Comparison of ENCODE assay signal across 1 cellular context in the genomic region with DNA sequence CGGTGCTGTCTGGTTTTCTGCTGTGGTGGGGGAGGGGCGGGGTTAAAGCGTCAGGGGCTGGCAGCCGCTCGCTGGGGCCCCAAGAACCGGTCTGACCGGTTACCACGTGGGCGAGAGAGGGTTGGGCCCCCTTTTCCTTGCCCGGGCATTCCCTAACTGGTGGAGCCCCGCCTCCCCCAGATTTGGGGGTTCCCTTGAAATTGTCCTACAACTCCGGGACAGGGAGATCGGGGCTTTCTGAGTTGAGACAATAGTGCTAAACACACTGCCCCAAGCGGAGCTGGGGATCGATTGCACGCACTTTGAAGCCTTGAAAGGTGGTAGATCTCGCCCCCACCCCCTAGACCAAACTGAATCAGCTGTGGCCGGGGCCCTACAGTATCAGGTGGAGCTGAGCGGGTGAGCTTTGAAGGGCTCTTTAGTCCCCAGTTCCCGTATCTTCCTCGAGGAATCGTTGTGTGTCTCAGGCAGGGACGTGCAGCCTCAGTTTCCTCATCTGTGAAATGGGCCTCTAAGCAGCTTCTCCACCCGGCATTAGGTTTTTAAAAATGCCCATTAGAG.
TF ChIP-seq lines count a peak whose summit lies in the region.

No MANE protein-coding gene starts in this region.

TF ChIP-seq in SK-N-SH, 30 proteins besides CTCF, POLR2A, EP300 and RAD21:
- TF ChIP-seq EZH2phosphoT487 (IDR thresholded peaks at IDR 0.05; ENCODE audit: borderline replicate concordance, low read depth) (no peak), FOXJ3 (CRISPR knock-in tag; IDR thresholded peaks at IDR 0.05) (no peak), SIN3A (IDR thresholded peaks at IDR 0.05; ENCODE audit: borderline replicate concordance, low read depth, low read length) (no peak), TEAD4 (IDR thresholded peaks at IDR 0.05; ENCODE audit: borderline replicate concordance, insufficient read depth) (no peak), JUND (IDR thresholded peaks at IDR 0.05) (no peak; the same call in 1 of the 2 replicates), FOSL2 (IDR thresholded peaks at IDR 0.05; ENCODE audit: borderline replicate concordance, low read depth) (0 out of 2 replicates have a peak, but pooled peaks have one; percentile 4), RFX5 (IDR thresholded peaks at IDR 0.05; ENCODE audit: low read length) (no peak), YY1 (IDR thresholded peaks at IDR 0.05; ENCODE audit: low read depth) (no peak), TCF12 (IDR thresholded peaks at IDR 0.05) (no peak), NFIC (IDR thresholded peaks at IDR 0.05; ENCODE audit: borderline replicate concordance) (no peak), SMC3 (IDR thresholded peaks at IDR 0.05; ENCODE audit: low read depth, low read length) (no peak), NRF1 (IDR thresholded peaks at IDR 0.05; ENCODE audit: low read depth, low read length) (no peak), MEF2A (IDR thresholded peaks at IDR 0.05; ENCODE audit: borderline replicate concordance, low read depth) (no peak), TAF1 (IDR thresholded peaks at IDR 0.05; ENCODE audit: borderline replicate concordance, low read depth, low read length) (no peak), GATA2 (CRISPR knock-in tag; IDR thresholded peaks at IDR 0.05) (no peak), MXI1 (IDR thresholded peaks at IDR 0.05; ENCODE audit: low read depth, low read length) (peak; percentile 14; the same call in 1 of the 2 replicates), RXRA (IDR thresholded peaks at IDR 0.05; ENCODE audit: borderline replicate concordance, low read depth) (no peak), FOXM1 (IDR thresholded peaks at IDR 0.05; ENCODE audit: low read depth) (no peak), POLR2AphosphoS5 (IDR thresholded peaks at IDR 0.05; ENCODE audit: low read depth, low read length) (0 out of 2 replicates have a peak, but pooled peaks have one; percentile 34), GABPA (IDR thresholded peaks at IDR 0.05; ENCODE audit: low read depth) (no peak), CHD2 (IDR thresholded peaks at IDR 0.05; ENCODE audit: low read length, partially characterized antibody) (no peak), RCOR1 (IDR thresholded peaks at IDR 0.05; ENCODE audit: low read length) (no peak), ELF1 (IDR thresholded peaks at IDR 0.05) (0 out of 2 replicates have a peak, but pooled peaks have one; percentile 14)
- TF ChIP-seq, protein P1, sequence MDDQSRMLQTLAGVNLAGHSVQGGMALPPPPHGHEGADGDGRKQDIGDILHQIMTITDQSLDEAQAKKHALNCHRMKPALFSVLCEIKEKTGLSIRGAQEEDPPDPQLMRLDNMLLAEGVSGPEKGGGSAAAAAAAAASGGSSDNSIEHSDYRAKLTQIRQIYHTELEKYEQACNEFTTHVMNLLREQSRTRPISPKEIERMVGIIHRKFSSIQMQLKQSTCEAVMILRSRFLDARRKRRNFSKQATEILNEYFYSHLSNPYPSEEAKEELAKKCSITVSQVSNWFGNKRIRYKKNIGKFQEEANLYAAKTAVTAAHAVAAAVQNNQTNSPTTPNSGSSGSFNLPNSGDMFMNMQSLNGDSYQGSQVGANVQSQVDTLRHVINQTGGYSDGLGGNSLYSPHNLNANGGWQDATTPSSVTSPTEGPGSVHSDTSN (IDR thresholded peaks at IDR 0.05): no peak; the same call in 1 of the 2 replicates
- TF ChIP-seq, protein P2, sequence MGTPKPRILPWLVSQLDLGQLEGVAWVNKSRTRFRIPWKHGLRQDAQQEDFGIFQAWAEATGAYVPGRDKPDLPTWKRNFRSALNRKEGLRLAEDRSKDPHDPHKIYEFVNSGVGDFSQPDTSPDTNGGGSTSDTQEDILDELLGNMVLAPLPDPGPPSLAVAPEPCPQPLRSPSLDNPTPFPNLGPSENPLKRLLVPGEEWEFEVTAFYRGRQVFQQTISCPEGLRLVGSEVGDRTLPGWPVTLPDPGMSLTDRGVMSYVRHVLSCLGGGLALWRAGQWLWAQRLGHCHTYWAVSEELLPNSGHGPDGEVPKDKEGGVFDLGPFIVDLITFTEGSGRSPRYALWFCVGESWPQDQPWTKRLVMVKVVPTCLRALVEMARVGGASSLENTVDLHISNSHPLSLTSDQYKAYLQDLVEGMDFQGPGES (IDR thresholded peaks at IDR 0.05; ENCODE audit: low read depth, low read length): no peak
- TF ChIP-seq, protein P3, sequence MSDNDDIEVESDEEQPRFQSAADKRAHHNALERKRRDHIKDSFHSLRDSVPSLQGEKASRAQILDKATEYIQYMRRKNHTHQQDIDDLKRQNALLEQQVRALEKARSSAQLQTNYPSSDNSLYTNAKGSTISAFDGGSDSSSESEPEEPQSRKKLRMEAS (IDR thresholded peaks at IDR 0.05; ENCODE audit: low read depth): 0 out of 2 replicates have a peak, but pooled peaks have one; percentile 12
- TF ChIP-seq, protein P4, sequence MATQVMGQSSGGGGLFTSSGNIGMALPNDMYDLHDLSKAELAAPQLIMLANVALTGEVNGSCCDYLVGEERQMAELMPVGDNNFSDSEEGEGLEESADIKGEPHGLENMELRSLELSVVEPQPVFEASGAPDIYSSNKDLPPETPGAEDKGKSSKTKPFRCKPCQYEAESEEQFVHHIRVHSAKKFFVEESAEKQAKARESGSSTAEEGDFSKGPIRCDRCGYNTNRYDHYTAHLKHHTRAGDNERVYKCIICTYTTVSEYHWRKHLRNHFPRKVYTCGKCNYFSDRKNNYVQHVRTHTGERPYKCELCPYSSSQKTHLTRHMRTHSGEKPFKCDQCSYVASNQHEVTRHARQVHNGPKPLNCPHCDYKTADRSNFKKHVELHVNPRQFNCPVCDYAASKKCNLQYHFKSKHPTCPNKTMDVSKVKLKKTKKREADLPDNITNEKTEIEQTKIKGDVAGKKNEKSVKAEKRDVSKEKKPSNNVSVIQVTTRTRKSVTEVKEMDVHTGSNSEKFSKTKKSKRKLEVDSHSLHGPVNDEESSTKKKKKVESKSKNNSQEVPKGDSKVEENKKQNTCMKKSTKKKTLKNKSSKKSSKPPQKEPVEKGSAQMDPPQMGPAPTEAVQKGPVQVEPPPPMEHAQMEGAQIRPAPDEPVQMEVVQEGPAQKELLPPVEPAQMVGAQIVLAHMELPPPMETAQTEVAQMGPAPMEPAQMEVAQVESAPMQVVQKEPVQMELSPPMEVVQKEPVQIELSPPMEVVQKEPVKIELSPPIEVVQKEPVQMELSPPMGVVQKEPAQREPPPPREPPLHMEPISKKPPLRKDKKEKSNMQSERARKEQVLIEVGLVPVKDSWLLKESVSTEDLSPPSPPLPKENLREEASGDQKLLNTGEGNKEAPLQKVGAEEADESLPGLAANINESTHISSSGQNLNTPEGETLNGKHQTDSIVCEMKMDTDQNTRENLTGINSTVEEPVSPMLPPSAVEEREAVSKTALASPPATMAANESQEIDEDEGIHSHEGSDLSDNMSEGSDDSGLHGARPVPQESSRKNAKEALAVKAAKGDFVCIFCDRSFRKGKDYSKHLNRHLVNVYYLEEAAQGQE (IDR thresholded peaks at IDR 0.05; ENCODE audit: low read depth, low read length): no peak
- TF ChIP-seq, protein P5, sequence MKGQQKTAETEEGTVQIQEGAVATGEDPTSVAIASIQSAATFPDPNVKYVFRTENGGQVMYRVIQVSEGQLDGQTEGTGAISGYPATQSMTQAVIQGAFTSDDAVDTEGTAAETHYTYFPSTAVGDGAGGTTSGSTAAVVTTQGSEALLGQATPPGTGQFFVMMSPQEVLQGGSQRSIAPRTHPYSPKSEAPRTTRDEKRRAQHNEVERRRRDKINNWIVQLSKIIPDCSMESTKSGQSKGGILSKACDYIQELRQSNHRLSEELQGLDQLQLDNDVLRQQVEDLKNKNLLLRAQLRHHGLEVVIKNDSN (IDR thresholded peaks at IDR 0.05; ENCODE audit: borderline replicate concordance, low read depth): peak; percentile 29; the same call in 1 of the 2 replicates
- TF ChIP-seq, protein P6, sequence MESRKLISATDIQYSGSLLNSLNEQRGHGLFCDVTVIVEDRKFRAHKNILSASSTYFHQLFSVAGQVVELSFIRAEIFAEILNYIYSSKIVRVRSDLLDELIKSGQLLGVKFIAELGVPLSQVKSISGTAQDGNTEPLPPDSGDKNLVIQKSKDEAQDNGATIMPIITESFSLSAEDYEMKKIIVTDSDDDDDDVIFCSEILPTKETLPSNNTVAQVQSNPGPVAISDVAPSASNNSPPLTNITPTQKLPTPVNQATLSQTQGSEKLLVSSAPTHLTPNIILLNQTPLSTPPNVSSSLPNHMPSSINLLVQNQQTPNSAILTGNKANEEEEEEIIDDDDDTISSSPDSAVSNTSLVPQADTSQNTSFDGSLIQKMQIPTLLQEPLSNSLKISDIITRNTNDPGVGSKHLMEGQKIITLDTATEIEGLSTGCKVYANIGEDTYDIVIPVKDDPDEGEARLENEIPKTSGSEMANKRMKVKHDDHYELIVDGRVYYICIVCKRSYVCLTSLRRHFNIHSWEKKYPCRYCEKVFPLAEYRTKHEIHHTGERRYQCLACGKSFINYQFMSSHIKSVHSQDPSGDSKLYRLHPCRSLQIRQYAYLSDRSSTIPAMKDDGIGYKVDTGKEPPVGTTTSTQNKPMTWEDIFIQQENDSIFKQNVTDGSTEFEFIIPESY (IDR thresholded peaks at IDR 0.05; ENCODE audit: borderline replicate concordance, low read depth): no peak
- TF ChIP-seq, protein P7, sequence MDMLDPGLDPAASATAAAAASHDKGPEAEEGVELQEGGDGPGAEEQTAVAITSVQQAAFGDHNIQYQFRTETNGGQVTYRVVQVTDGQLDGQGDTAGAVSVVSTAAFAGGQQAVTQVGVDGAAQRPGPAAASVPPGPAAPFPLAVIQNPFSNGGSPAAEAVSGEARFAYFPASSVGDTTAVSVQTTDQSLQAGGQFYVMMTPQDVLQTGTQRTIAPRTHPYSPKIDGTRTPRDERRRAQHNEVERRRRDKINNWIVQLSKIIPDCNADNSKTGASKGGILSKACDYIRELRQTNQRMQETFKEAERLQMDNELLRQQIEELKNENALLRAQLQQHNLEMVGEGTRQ (IDR thresholded peaks at IDR 0.05; ENCODE audit: borderline replicate concordance, low read depth, low read length): no peak
